1 cellular context compared by ENCODE assay signal in the genomic region with DNA sequence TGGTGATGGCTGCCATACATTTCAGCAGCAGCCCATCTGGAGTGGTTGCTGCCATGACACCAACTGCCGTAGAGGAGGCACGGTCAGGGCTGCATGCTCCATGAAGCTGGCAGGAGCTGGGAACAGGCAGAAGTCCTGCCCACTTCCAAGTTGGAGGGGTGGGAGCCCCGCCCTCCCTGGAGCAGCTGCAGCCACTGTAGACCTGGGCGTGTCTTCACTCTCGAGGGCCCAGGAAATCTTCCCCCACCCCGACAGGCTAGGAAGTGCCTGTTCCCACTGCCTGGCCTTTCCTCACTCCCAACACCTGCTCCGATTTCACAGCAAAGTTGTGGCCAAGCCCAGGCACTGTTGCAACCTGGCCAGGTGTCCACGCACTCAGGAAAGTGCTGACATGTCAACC.
TF ChIP-seq lines count a peak whose summit lies in the region.

No MANE protein-coding gene starts in this region.

TF ChIP-seq in HepG2, 621 proteins besides CTCF, POLR2A, EP300 and RAD21:
- TF ChIP-seq PATZ1 (CRISPR knock-in tag; IDR thresholded peaks at IDR 0.05) (peak; percentile 23; the same call in 1 of the 2 replicates), ZNF687 (CRISPR knock-in tag; IDR thresholded peaks at IDR 0.05) (0 out of 2 replicates have a peak, but pooled peaks have one; percentile 20), SOX13 (IDR thresholded peaks at IDR 0.05) (no peak), SOX13 (CRISPR knock-in tag; conservative IDR thresholded peaks at IDR 0.05 in 1 of 2, IDR thresholded peaks at IDR 0.05 in 1 of 2) (no peak)
